ENCODE assay signal across 8 cellular contexts in the genomic region with DNA sequence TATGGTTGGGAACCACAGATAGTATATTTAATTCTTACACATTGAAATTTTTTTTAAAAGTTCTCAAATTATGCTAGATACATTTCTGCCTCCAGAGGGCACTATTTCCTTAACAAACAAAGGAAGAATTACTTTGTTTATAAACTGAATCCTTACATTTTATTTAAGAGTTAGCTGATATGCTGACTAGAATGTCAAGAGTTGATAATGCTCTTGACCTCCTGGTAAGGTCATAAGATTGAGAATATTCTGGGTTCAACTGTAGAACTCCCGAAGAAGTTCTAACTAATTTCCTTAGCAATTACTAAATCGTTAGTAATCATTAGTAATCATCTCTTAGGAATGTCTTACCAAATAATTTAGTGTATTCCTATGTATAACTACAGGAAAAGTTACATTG.
DNase-seq lines count a peak whose midpoint lies in the region; ATAC-seq and TF ChIP-seq lines count a peak whose summit lies in the region.

No MANE protein-coding gene starts in this region.

- intact Hi-C loops in Panc1 (cut with micrococcal nuclease; ENCODE audit: unreplicated experiment) = no loop called here
- intact Hi-C loops in esophagus muscularis mucosa (cut with DNase I) = no loop called here
- intact Hi-C loops in prostate gland (cut with DNase I) = no loop called here

- DNase-seq in AML-193 (lab: John Stamatoyannopoulos, UW) (peak; percentile 42), GM20000 (ENCODE audit: low spot score) (peak; percentile 44), Panc1 (ENCODE audit: low read depth, low spot score) (peak; percentile 59), esophagus muscularis mucosa (ENCODE audit: extremely low spot score) (no peak), prostate gland (ENCODE audit: low spot score) (no peak), C1 segment of cervical spinal cord (lab: John Stamatoyannopoulos, UW) (no peak)

- H3K36me3 ChIP-seq in Panc1 (ENCODE audit: control insufficient read depth, insufficient read depth, low read length) (no peaks in the 10 kb centered on the region), esophagus muscularis mucosa (peaks cover 0 to 10% (median under 1%) of the 10 kb centered on the region in 4 donors), prostate gland (no peaks in the 10 kb centered on the region)

- H3K4me3 ChIP-seq in Panc1 (ENCODE audit: low read depth in 2 of 2, low read length in 2 of 2) (no peak overlapping the region), esophagus muscularis mucosa (peak overlapping the region in 1 of 4 donors; percentile 17), prostate gland (no peak overlapping the region)

- TF ChIP-seq CTCF in GM20000 (IDR thresholded peaks at IDR 0.05; ENCODE audit: extremely low read depth, missing control alignments) (no peak), Panc1 (IDR thresholded peaks at IDR 0.05) (peak; percentile 76; the same call in 1 of the 2 replicates), esophagus muscularis mucosa (IDR thresholded peaks at IDR 0.05) (peak; percentile 47 to 73 (median 60)), prostate gland (IDR thresholded peaks at IDR 0.05) (peak in 3 of 4 experiments; percentile 47 to 64 (median 57))

- H3K27ac ChIP-seq in Panc1 (ENCODE audit: low read length) = no peak overlapping the region
- H3K27ac ChIP-seq in esophagus muscularis mucosa (replicated peaks in 1 of 4) = no peak overlapping the region
- no peak overlapping the region for H3K27ac ChIP-seq in prostate gland

- BruUV-seq in Panc1 (replicated peaks; lab: Mats Ljungman, UMichigan) = no TSS peak

- CTCF ChIA-PET in Panc1 (lab: Charles Lee) = interaction anchor here (0.6 kb wide), 1 partner anchor 78 kb away, joined by 4 read pairs; no protein-coding TSS in a partner anchor

- no peaks in the 10 kb centered on the region for H3K9me3 ChIP-seq in Panc1 (ENCODE audit: control insufficient read depth, insufficient read depth, low read depth, low read length)
- no peaks in the 10 kb centered on the region for H3K9me3 ChIP-seq in esophagus muscularis mucosa
- no peaks in the 10 kb centered on the region for H3K9me3 ChIP-seq in prostate gland

- in situ Hi-C loops in Panc1 (cut with HindIII; ENCODE audit: low pct_unique_long_range_greater_than_20kb, low sequenced_read_pairs) = no loop called here

- TF ChIP-seq POLR2A in esophagus muscularis mucosa (IDR thresholded peaks at IDR 0.05; ENCODE audit: low read depth) (no peak), prostate gland (IDR thresholded peaks at IDR 0.05) (no peak)

- WGBS in esophagus muscularis mucosa = 50% methylated on average over 2 of the region's 2 CpGs
- 72% methylated on average over 2 of the region's 2 CpGs for WGBS in prostate gland

- no peak for ATAC-seq in Panc1
- no peak for ATAC-seq in HG02870 (IDR thresholded peaks at IDR 0.05; ENCODE audit: unreplicated experiment)
- ATAC-seq in HG03442 (IDR thresholded peaks at IDR 0.05; ENCODE audit: unreplicated experiment) = no peak

- no peak for TF ChIP-seq EP300 in esophagus muscularis mucosa (IDR thresholded peaks at IDR 0.05)

- POLR2A ChIA-PET in Panc1 (lab: Charles Lee) = no interaction called here

- no peaks in the 10 kb centered on the region for H3K27me3 ChIP-seq in Panc1 (ENCODE audit: control insufficient read depth, insufficient read depth, low read length)
- H3K27me3 ChIP-seq in esophagus muscularis mucosa = no peaks in the 10 kb centered on the region
- H3K27me3 ChIP-seq in prostate gland (replicated peaks; ENCODE audit: insufficient read depth) = no peaks in the 10 kb centered on the region

- H3K4me1 ChIP-seq in Panc1 (ENCODE audit: control insufficient read depth, insufficient read depth, low read length) (no peaks in the 10 kb centered on the region), esophagus muscularis mucosa (no peaks in the 10 kb centered on the region), prostate gland (replicated peaks) (no peaks in the 10 kb centered on the region)

Comparison
In these comparisons a context has a peak if more than half of its experiments do, and no peak if none do; other contexts are left out.
1. DNase-seq: peak in AML-193 (2 of 2), GM20000 (single experiment) and Panc1 (single experiment); none in esophagus muscularis mucosa (single experiment), prostate gland (single experiment) and C1 segment of cervical spinal cord (0 of 14).